16 cellular contexts compared by ENCODE assay signal in the genomic region with DNA sequence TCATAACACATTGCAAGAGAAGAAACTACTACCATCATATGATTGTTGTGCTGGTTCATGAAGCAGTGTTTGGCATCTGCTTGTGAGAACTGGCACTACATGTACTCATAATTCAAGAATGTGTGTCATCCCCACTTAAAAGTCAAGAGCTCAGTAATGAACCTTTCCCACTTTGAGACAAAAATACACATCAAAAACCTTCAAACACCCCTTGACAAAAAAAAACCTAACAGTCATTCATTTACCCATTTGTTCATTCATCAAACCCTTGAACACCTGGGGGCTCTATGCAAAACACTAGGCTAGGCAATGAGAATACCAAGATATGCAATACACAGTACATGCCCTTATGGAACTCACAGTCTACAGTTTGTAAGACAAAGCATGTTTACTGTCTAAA. TPM values are rescaled to one million over a fixed set of nuclear protein-coding genes. Genes with fewer than 3 reads are reported as not detected.
DNase-seq lines count a peak whose midpoint lies in the region; ATAC-seq and TF ChIP-seq lines count a peak whose summit lies in the region.
"Had no signal": no experiment of that assay in that cellular context is flagged by ENCODE, and none has a peak within 500 bp of the region (broad histone marks: within the 10 kb centered on the region; RNA-seq: fewer than 3 reads in every experiment).

No MANE protein-coding gene starts in this region.

- no peaks in the 10 kb centered on the region for H3K36me3 ChIP-seq in aorta (ENCODE audit: control insufficient read depth in 1 of 2, insufficient read depth in 2 of 2, low read length in 1 of 2)
- H3K36me3 ChIP-seq: gastroesophageal sphincter had no signal

- peaks cover 18% of the 10 kb centered on the region for H3K4me1 Mint-ChIP-seq in activated CD8-positive, alpha-beta T cell treated with anti-CD3 and anti-CD28 coated beads for 36 hours (ENCODE audit: low read depth)
- H3K4me1 Mint-ChIP-seq in activated CD8-positive, alpha-beta T cell treated with anti-CD3 and anti-CD28 coated beads, Interleukin-2, amount 10 ng/mL, durations not matched to agents 7 days and 5 days (ENCODE audit: low read depth), result peaks cover 15% of the 10 kb centered on the region

- POLR2A ChIA-PET in activated CD8-positive, alpha-beta T cell treated with anti-CD3 and anti-CD28 coated beads for 36 hours (lab: Charles Lee), result no interaction called here
- POLR2A ChIA-PET in activated CD8-positive, alpha-beta T cell treated with anti-CD3 and anti-CD28 coated beads, Interleukin-2, amount 10 ng/mL, durations not matched to agents 7 days and 5 days (lab: Charles Lee), result no interaction called here

- H3K27me3 ChIP-seq in aorta (ENCODE audit: control insufficient read depth in 1 of 2, insufficient read depth in 2 of 2, low read length in 1 of 2), result no peaks in the 10 kb centered on the region
- H3K27me3 ChIP-seq: body of pancreas, gastroesophageal sphincter had no signal

- no peaks in the 10 kb centered on the region for H3K36me3 Mint-ChIP-seq in activated CD8-positive, alpha-beta T cell treated with anti-CD3 and anti-CD28 coated beads for 36 hours (ENCODE audit: low read depth)
- H3K36me3 Mint-ChIP-seq in activated CD8-positive, alpha-beta T cell treated with anti-CD3 and anti-CD28 coated beads, Interleukin-2, amount 10 ng/mL, durations not matched to agents 7 days and 5 days (ENCODE audit: low read depth), result no peaks in the 10 kb centered on the region

- H3K27ac ChIP-seq in aorta (ENCODE audit: low read depth in 1 of 2, low read length in 2 of 2), result no peak overlapping the region
- H3K27ac ChIP-seq: body of pancreas, gastroesophageal sphincter had no signal

- H3K4me3 ChIP-seq in aorta (ENCODE audit: low read length in 2 of 2), result no peak overlapping the region
- H3K4me3 ChIP-seq: body of pancreas, gastroesophageal sphincter had no signal

- H3K4me3 Mint-ChIP-seq in activated CD8-positive, alpha-beta T cell treated with anti-CD3 and anti-CD28 coated beads for 36 hours, result no peak overlapping the region
- no peak overlapping the region for H3K4me3 Mint-ChIP-seq in activated CD8-positive, alpha-beta T cell treated with anti-CD3 and anti-CD28 coated beads, Interleukin-2, amount 10 ng/mL, durations not matched to agents 7 days and 5 days

- TF ChIP-seq CTCF in activated CD8-positive, alpha-beta T cell treated with anti-CD3 and anti-CD28 coated beads for 36 hours (IDR thresholded peaks at IDR 0.05), result no peak

- no peaks in the 10 kb centered on the region for H3K4me1 ChIP-seq in aorta (ENCODE audit: control insufficient read depth in 1 of 2, insufficient read depth in 2 of 2, low read length in 2 of 2)

- no peaks in the 10 kb centered on the region for H3K27me3 Mint-ChIP-seq in activated CD8-positive, alpha-beta T cell treated with anti-CD3 and anti-CD28 coated beads for 36 hours
- H3K27me3 Mint-ChIP-seq in activated CD8-positive, alpha-beta T cell treated with anti-CD3 and anti-CD28 coated beads, Interleukin-2, amount 10 ng/mL, durations not matched to agents 7 days and 5 days (ENCODE audit: low read depth), result no peaks in the 10 kb centered on the region
- H3K27me3 Mint-ChIP-seq: progenitor cell of endocrine pancreas had no signal

- no peaks in the 10 kb centered on the region for H3K9me3 ChIP-seq in aorta (ENCODE audit: control insufficient read depth, low read length)
- H3K9me3 ChIP-seq: body of pancreas, gastroesophageal sphincter, SK-N-SH had no signal

- H3K9me3 Mint-ChIP-seq in activated CD8-positive, alpha-beta T cell treated with anti-CD3 and anti-CD28 coated beads for 36 hours, result no peaks in the 10 kb centered on the region
- no peaks in the 10 kb centered on the region for H3K9me3 Mint-ChIP-seq in activated CD8-positive, alpha-beta T cell treated with anti-CD3 and anti-CD28 coated beads, Interleukin-2, amount 10 ng/mL, durations not matched to agents 7 days and 5 days (ENCODE audit: insufficient read depth)

- no peak overlapping the region for H3K27ac Mint-ChIP-seq in activated CD8-positive, alpha-beta T cell treated with anti-CD3 and anti-CD28 coated beads for 36 hours
- H3K27ac Mint-ChIP-seq in activated CD8-positive, alpha-beta T cell treated with anti-CD3 and anti-CD28 coated beads, Interleukin-2, amount 10 ng/mL, durations not matched to agents 7 days and 5 days, result no peak overlapping the region
- H3K27ac Mint-ChIP-seq: progenitor cell of endocrine pancreas had no signal

- no peak for DNase-seq in activated CD8-positive, alpha-beta T cell treated with anti-CD3 and anti-CD28 coated beads for 36 hours
- no peak for DNase-seq in activated CD8-positive, alpha-beta T cell treated with anti-CD3 and anti-CD28 coated beads, Interleukin-2, amount 10 ng/mL, durations not matched to agents 7 days and 5 days
- DNase-seq in NCI-H226 (peak; percentile 36), iris pigment epithelial cell (ENCODE audit: low read depth) (peak; percentile 16), aorta (no peak), NCI-H69 (lab: John Stamatoyannopoulos, UW) (no peak), GM03348 (ENCODE audit: low spot score) (no peak)
- DNase-seq: body of pancreas; effector CD4-positive, alpha-beta T cell; islet precursor cell; KG1; NCI-H1694; SK-N-SH had no signal

- CTCF ChIA-PET in activated CD8-positive, alpha-beta T cell treated with anti-CD3 and anti-CD28 coated beads for 36 hours (lab: Charles Lee), result interaction anchor here (1.1 kb wide), 1 partner anchor 28 kb away, joined by 4 read pairs; no protein-coding TSS in a partner anchor
- CTCF ChIA-PET in activated CD8-positive, alpha-beta T cell treated with anti-CD3 and anti-CD28 coated beads, Interleukin-2, amount 10 ng/mL, durations not matched to agents 7 days and 5 days (lab: Charles Lee), result no interaction called here

- peak; percentile 39 for ATAC-seq in activated CD8-positive, alpha-beta T cell treated with anti-CD3 and anti-CD28 coated beads for 36 hours
- no peak for ATAC-seq in activated CD8-positive, alpha-beta T cell treated with anti-CD3 and anti-CD28 coated beads, Interleukin-2, amount 10 ng/mL, durations not matched to agents 7 days and 5 days
- ATAC-seq in GM19395 (IDR thresholded peaks at IDR 0.05; ENCODE audit: unreplicated experiment) (peak; percentile 51), aorta (ENCODE audit: low FRiP score) (no peak)
- ATAC-seq: body of pancreas, gastroesophageal sphincter had no signal

- intact Hi-C loops in activated CD8-positive, alpha-beta T cell treated with anti-CD3 and anti-CD28 coated beads for 36 hours (cut with micrococcal nuclease), result no loop called here
- intact Hi-C loops in aorta (cut with DNase I), result no loop called here

RNA-seq across cellular contexts. Expression of a gene that starts 40.0 kb away (rescaled TPM):
- 10 to 100 TPM; 18.0 to 20.0 TPM for total RNA-seq in activated CD8-positive, alpha-beta T cell treated with anti-CD3 and anti-CD28 coated beads for 36 hours
- 10 to 100 TPM; 18.4 to 19.5 TPM for total RNA-seq in activated CD8-positive, alpha-beta T cell treated with anti-CD3 and anti-CD28 coated beads, Interleukin-2, amount 10 ng/mL, durations not matched to agents 7 days and 5 days
- total RNA-seq in aorta, result 1 to 10 TPM; 7.7 to 9.0 TPM
- 1 to 10 TPM; 1.2 to 3.9 TPM for polyA plus RNA-seq in aorta

Comparison
In these comparisons a context has a peak if more than half of its experiments do, and no peak if none do; other contexts are left out.
1. ATAC-seq: peak in activated CD8-positive, alpha-beta T cell treated with anti-CD3 and anti-CD28 coated beads for 36 hours (single experiment) and GM19395 (single experiment); none in activated CD8-positive, alpha-beta T cell treated with anti-CD3 and anti-CD28 coated beads, Interleukin-2, amount 10 ng/mL, durations not matched to agents 7 days and 5 days (single experiment) and aorta (single experiment).
2. DNase-seq: peak in NCI-H226 (single experiment) and iris pigment epithelial cell (single experiment); none in activated CD8-positive, alpha-beta T cell treated with anti-CD3 and anti-CD28 coated beads for 36 hours (single experiment), activated CD8-positive, alpha-beta T cell treated with anti-CD3 and anti-CD28 coated beads, Interleukin-2, amount 10 ng/mL, durations not matched to agents 7 days and 5 days (single experiment), aorta (0 of 2), NCI-H69 (single experiment) and GM03348 (single experiment).